Comparison of ENCODE assay signal across 9 cellular contexts in genomic region chr10:92972066-92972870, GRCh38.
DNase-seq lines count a peak whose midpoint lies in the region; ATAC-seq and TF ChIP-seq lines count a peak whose summit lies in the region.
"Had no signal": no experiment of that assay in that cellular context is flagged by ENCODE, and none has a peak within 500 bp of the region (broad histone marks: within the 10 kb centered on the region; RNA-seq: fewer than 3 reads in every experiment).

No MANE protein-coding gene starts in this region.

- POLR2A ChIA-PET in HEK293 (lab: Yijun Ruan, JAX) = no interaction called here

- no peak overlapping the region for H3K4me3 ChIP-seq in HEK293 (ENCODE audit: low read depth, low read length)
- H3K4me3 ChIP-seq in fibroblast of lung (replicated peaks in 1 of 4; ENCODE audit: control extremely low read depth in 1 of 4, insufficient read depth in 1 of 4, low read depth in 3 of 4, low read length in 4 of 4) = no peak overlapping the region

- H3K36me3 ChIP-seq in HEK293 (ENCODE audit: control insufficient read depth in 2 of 2, insufficient read depth in 1 of 2, low read length in 2 of 2) (peaks cover 0 to 3% of the 10 kb centered on the region in 2 experiments; a peak in 2 of 3 replicates), fibroblast of lung (ENCODE audit: control insufficient read depth, insufficient read depth, low read length) (no peaks in the 10 kb centered on the region)

- TF ChIP-seq CTCF in HEK293 (tag by site-specific recombination; IDR thresholded peaks at IDR 0.05) (no peak), fibroblast of lung (conservative IDR thresholded peaks at IDR 0.05 in 1 of 2, IDR thresholded peaks at IDR 0.05 in 1 of 2; ENCODE audit: low read depth in 1 of 2, low read length in 2 of 2) (no peak)

- H3K4me1 ChIP-seq in HEK293 (ENCODE audit: control insufficient read depth, insufficient read depth, low read length) (no peaks in the 10 kb centered on the region), fibroblast of lung (ENCODE audit: control insufficient read depth, extremely low read depth, insufficient read depth, low read length) (peaks cover 12% of the 10 kb centered on the region)

- H3K27me3 ChIP-seq in fibroblast of lung (ENCODE audit: control insufficient read depth, insufficient read depth, low read length) = no peaks in the 10 kb centered on the region

- no peak overlapping the region for H3K27ac Mint-ChIP-seq in T-helper 17 cell

- H4K20me1 ChIP-seq in fibroblast of lung (ENCODE audit: control insufficient read depth, extremely low read depth, insufficient read depth, low read length) = no peaks in the 10 kb centered on the region

- H3K9me3 ChIP-seq in HEK293 (ENCODE audit: control insufficient read depth, insufficient read depth, low read depth, low read length) = no peaks in the 10 kb centered on the region
- no peaks in the 10 kb centered on the region for H3K9me3 ChIP-seq in fibroblast of lung (ENCODE audit: control insufficient read depth, insufficient read depth, low read depth, low read length)
- no peaks in the 10 kb centered on the region for H3K9me3 ChIP-seq in T-helper 17 cell (ENCODE audit: control insufficient read depth, low read length, poor library complexity, severe bottlenecking)

- H2AFZ ChIP-seq in fibroblast of lung (ENCODE audit: low read length) = peak overlapping the region; percentile 51

- H3K4me1 Mint-ChIP-seq in T-helper 17 cell = no peaks in the 10 kb centered on the region

- peak; percentile 23 for ATAC-seq in stimulated activated naive CD8-positive, alpha-beta T cell treated with anti-CD3 and anti-CD28 coated beads, Interleukin-15, Interleukin-2, amounts not matched to agents 100 U/mL and 50 U/mL, for 24 hours
- ATAC-seq in HG03025 (IDR thresholded peaks at IDR 0.05; ENCODE audit: low FRiP score, unreplicated experiment) (no peak), T-helper 17 cell (no peak)
- ATAC-seq: natural killer cell had no signal

- H3K27me3 Mint-ChIP-seq in T-helper 17 cell = no peaks in the 10 kb centered on the region

- no peak overlapping the region for H3K4me3 Mint-ChIP-seq in T-helper 17 cell
- H3K4me3 Mint-ChIP-seq: natural killer cell had no signal

- CTCF ChIA-PET in HEK293 (lab: Yijun Ruan, JAX) = interaction anchor here (0.6 to 1.2 kb wide), 3 partner anchors 57 to 143 kb away, joined by 3 to 4 read pairs (median 3); no protein-coding TSS in a partner anchor

- peak overlapping the region; percentile 68 for H3K4me2 ChIP-seq in fibroblast of lung (ENCODE audit: extremely low read depth, insufficient read depth, low read length)

- H3K9ac ChIP-seq in fibroblast of lung (ENCODE audit: insufficient read depth, low read length) = no peak overlapping the region

- DNase-seq in RPMI7951 (ENCODE audit: low read depth) = peak; percentile 87
- peak; percentile 74 to 87 for DNase-seq in fibroblast of lung (ENCODE audit: low read depth in 2 of 2)
- no peak for DNase-seq in stimulated activated naive CD8-positive, alpha-beta T cell treated with anti-CD3 and anti-CD28 coated beads, Interleukin-15, Interleukin-2, amounts not matched to agents 100 U/mL and 50 U/mL, for 24 hours
- no peak for DNase-seq in activated CD8-positive, alpha-beta memory T cell treated with anti-CD3 and anti-CD28 coated beads, Interleukin-2, amount 50 U/mL, for 48 hours
- DNase-seq in T-helper 17 cell = no peak
- DNase-seq: natural killer cell, NCI-H526 had no signal

- H3K36me3 Mint-ChIP-seq in T-helper 17 cell (ENCODE audit: low read depth) = peaks cover 10% of the 10 kb centered on the region
- H3K36me3 Mint-ChIP-seq: natural killer cell had no signal

- no peaks in the 10 kb centered on the region for H3K79me2 ChIP-seq in fibroblast of lung (ENCODE audit: control insufficient read depth, insufficient read depth, low read length)

- H3K27ac ChIP-seq in HEK293 (ENCODE audit: extremely low read depth, low read depth, low read length) (no peak overlapping the region), fibroblast of lung (ENCODE audit: insufficient read depth, low read length) (peak overlapping the region; percentile 48)

TF ChIP-seq in HEK293, 187 proteins besides CTCF, POLR2A, EP300 and RAD21:
- TF ChIP-seq ZNF501 (tag by site-specific recombination; IDR thresholded peaks at IDR 0.05) (no peak), ZNF302 (tag by site-specific recombination; IDR thresholded peaks at IDR 0.05; ENCODE audit: low read depth) (no peak), ZNF23 (tag by site-specific recombination; IDR thresholded peaks at IDR 0.05; ENCODE audit: borderline replicate concordance) (no peak), ZNF558 (tag by site-specific recombination; IDR thresholded peaks at IDR 0.05) (no peak), INSM2 (tag by site-specific recombination; IDR thresholded peaks at IDR 0.05) (no peak), ZNF24 (tag by site-specific recombination; IDR thresholded peaks at IDR 0.05) (no peak), PRDM1 (tag by site-specific recombination; IDR thresholded peaks at IDR 0.05) (peak; percentile 68), ZBTB8A (tag by site-specific recombination; IDR thresholded peaks at IDR 0.05) (no peak)

Comparison
In these comparisons a context has a peak if more than half of its experiments do, and no peak if none do; other contexts are left out.
1. DNase-seq: peak in RPMI7951 (single experiment) and fibroblast of lung (2 of 2); none in stimulated activated naive CD8-positive, alpha-beta T cell treated with anti-CD3 and anti-CD28 coated beads, Interleukin-15, Interleukin-2, amounts not matched to agents 100 U/mL and 50 U/mL, for 24 hours (single experiment), activated CD8-positive, alpha-beta memory T cell treated with anti-CD3 and anti-CD28 coated beads, Interleukin-2, amount 50 U/mL, for 48 hours (single experiment) and T-helper 17 cell (0 of 3).